33 cellular contexts compared by ENCODE assay signal in the genomic region with DNA sequence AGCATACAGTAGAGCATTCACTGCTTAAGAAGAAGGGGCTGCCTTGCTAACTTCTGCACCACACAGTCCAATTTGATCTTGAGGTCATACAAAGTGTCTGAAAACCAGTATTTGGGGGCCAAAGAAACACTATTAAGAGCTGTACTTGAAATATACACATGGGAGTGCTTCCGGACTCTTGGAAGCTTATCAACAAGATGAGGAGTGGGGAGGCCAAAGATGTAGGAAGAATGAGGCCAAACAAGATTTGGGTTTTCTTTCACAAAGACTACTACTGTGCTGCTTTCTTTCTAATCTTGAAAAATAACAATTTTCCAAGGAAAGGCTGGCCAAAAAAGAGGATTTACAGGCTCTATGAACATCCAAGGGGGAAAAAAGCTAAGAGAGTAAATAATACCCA. TPM values are rescaled to one million over a fixed set of nuclear protein-coding genes. Genes with fewer than 3 reads are reported as not detected.
"Had no signal": no experiment of that assay in that cellular context is flagged by ENCODE, and none has a peak within 500 bp of the region (broad histone marks: within the 10 kb centered on the region; RNA-seq: fewer than 3 reads in every experiment).

No MANE protein-coding gene starts in this region.

- H3K4me3 ChIP-seq: adrenal gland, ascending aorta, body of pancreas, breast epithelium, cardiac muscle cell had no signal

- ATAC-seq: activated naive CD4-positive, alpha-beta T cell treated with anti-CD3 and anti-CD28 coated beads, Interleukin-2, amount 50 U/mL, for 72 hours; activated naive CD8-positive, alpha-beta T cell treated with anti-CD3 and anti-CD28 coated beads, Interleukin-2, amount 50 U/mL, for 24 hours; activated T-cell treated with anti-CD3 and anti-CD28 coated beads, Interleukin-2, amount 50 U/mL, for 4 hours; activated T-cell treated with anti-CD3 and anti-CD28 coated beads, Interleukin-2, amount 50 U/mL, for 72 hours; activated T-helper 17 cell treated with anti-CD3 and anti-CD28 coated beads, Interleukin-2, amount 50 U/mL, for 72 hours; body of pancreas had no signal

- H3K36me3 ChIP-seq: adrenal gland, ascending aorta, brain microvascular endothelial cell, cardiac muscle cell had no signal

- H3K27ac ChIP-seq: adrenal gland, ascending aorta, body of pancreas, brain microvascular endothelial cell, breast epithelium, cardiac muscle cell had no signal

- H3K27me3 ChIP-seq: adrenal gland, ascending aorta, body of pancreas, brain microvascular endothelial cell, breast epithelium had no signal

- H3K4me1 ChIP-seq: adrenal gland, ascending aorta, body of pancreas, breast epithelium had no signal

- DNase-seq: activated effector memory CD4-positive, alpha-beta T cell treated with anti-CD3 and anti-CD28 coated beads, Interleukin-2, amount 50 U/mL, for 16 hours; activated effector memory CD4-positive, alpha-beta T cell treated with Interleukin-2 at 50 U/mL for 16 hours; activated gamma-delta T cell; activated gamma-delta T cell treated with Interleukin-2 at 50 U/mL for 16 hours; activated naive CD4-positive, alpha-beta T cell; activated naive CD4-positive, alpha-beta T cell treated with anti-CD3 and anti-CD28 coated beads for 36 hours; activated naive CD4-positive, alpha-beta T cell treated with anti-CD3 and anti-CD28 coated beads, Interleukin-2, amount 10 ng/mL, durations not matched to agents 7 days and 5 days; activated naive CD4-positive, alpha-beta T cell treated with anti-CD3 and anti-CD28 coated beads, Interleukin-2, amount 50 U/mL, for 16 hours; activated naive CD4-positive, alpha-beta T cell treated with Interleukin-2 at 50 U/mL for 16 hours; activated naive CD8-positive, alpha-beta T cell treated with anti-CD3 and anti-CD28 coated beads for 36 hours; activated naive CD8-positive, alpha-beta T cell treated with anti-CD3 and anti-CD28 coated beads, Interleukin-2, amount 10 ng/mL, durations not matched to agents 7 days and 5 days; activated naive CD8-positive, alpha-beta T cell treated with anti-CD3 and anti-CD28 coated beads, Interleukin-2, amount 50 U/mL, for 24 hours; activated T-cell treated with anti-CD3 and anti-CD28 coated beads for 4 hours; activated T-cell treated with anti-CD3 and anti-CD28 coated beads, Interleukin-2, amount 50 U/mL, for 1 hour; activated T-cell treated with anti-CD3 and anti-CD28 coated beads, Interleukin-2, amount 50 U/mL, for 24 hours; activated T-cell treated with anti-CD3 and anti-CD28 coated beads, Interleukin-2, amount 50 U/mL, for 4 hours; activated T-cell treated with anti-CD3 and anti-CD28 coated beads, Interleukin-2, amount 50 U/mL, for 48 hours; activated T-cell treated with anti-CD3 and anti-CD28 coated beads, Interleukin-2, amount 50 U/mL, for 72 hours; adrenal gland; amniotic stem cell; amygdala; anterior cingulate cortex; aorta; body of pancreas; brain microvascular endothelial cell; caudate nucleus; central memory CD4-positive, alpha-beta T cell; cerebellar nuclear complex had no signal

- H3K9me3 ChIP-seq: adrenal gland, ascending aorta, body of pancreas, breast epithelium had no signal

RNA-seq across cellular contexts. Expression of a gene that starts 24.8 kb away (rescaled TPM):
- total RNA-seq: activated naive CD4-positive, alpha-beta T cell treated with anti-CD3 and anti-CD28 coated beads, Interleukin-2, amount 50 U/mL, for 72 hours; activated naive CD8-positive, alpha-beta T cell treated with anti-CD3 and anti-CD28 coated beads, Interleukin-2, amount 10 ng/mL, durations not matched to agents 7 days and 5 days had no signal
- polyA plus RNA-seq: cardiac muscle cell had no signal
